ENCODE assay signal across 27 cellular contexts in genomic region chr1:1243261-1243660, GRCh38. TPM values are rescaled to one million over a fixed set of nuclear protein-coding genes. Genes with fewer than 3 reads are reported as not detected.
"Had no signal": no experiment of that assay in that cellular context is flagged by ENCODE, and none has a peak within 500 bp of the region (broad histone marks: within the 10 kb centered on the region; RNA-seq: fewer than 3 reads in every experiment).

No MANE protein-coding gene starts in this region.

- H3K4me3 ChIP-seq: mucosa of descending colon, neural progenitor cell, ovary, skin epidermis, spleen, suprapubic skin, upper lobe of right lung, uterus had no signal

- H3K9ac ChIP-seq: neural progenitor cell had no signal

- ATAC-seq: esophagus mucosa; gastrocnemius medialis; left lobe of liver; right cardiac atrium; stimulated activated memory B cell treated with anti-CD40 and anti-IgM and Interleukin-4, amounts not matched to agents 10 μg/mL and 1 μg/mL and 100 μg/mL, for 72 hours; upper lobe of right lung had no signal

- H3K4me1 ChIP-seq: gastrocnemius medialis, psoas muscle, upper lobe of right lung had no signal

- H3K4me2 ChIP-seq: neural progenitor cell had no signal

- H3K27ac ChIP-seq: epithelial cell of prostate, gastrocnemius medialis, neural progenitor cell, ovary, psoas muscle, skin epidermis, spleen, suprapubic skin, upper lobe of right lung, uterus had no signal

- H3K9me3 ChIP-seq: gastrocnemius medialis, mucosa of descending colon, ovary, psoas muscle, spleen, suprapubic skin, transverse colon, upper lobe of right lung, uterus had no signal

- DNase-seq: effector CD8-positive, alpha-beta T cell; endodermal cell; foreskin fibroblast; gastrocnemius medialis; head of caudate nucleus; kidney; mesenchymal stem cell; mucosa of descending colon; naive B cell; nucleus accumbens; ovary; posterior cingulate gyrus; psoas muscle; right cardiac atrium; spleen; stimulated activated CD4-positive, alpha-beta T cell treated with anti-CD3 and anti-CD28 coated beads, Interleukin-4, amount 100 ng/mL, for 4 hours; transverse colon; upper lobe of right lung; uterus had no signal

- H2AFZ ChIP-seq: neural progenitor cell had no signal

- H3K36me3 ChIP-seq: gastrocnemius medialis, neural progenitor cell, ovary, spleen, suprapubic skin, transverse colon, upper lobe of right lung, uterus had no signal

RNA-seq across cellular contexts. Expression of gene TNFRSF4, which starts 29.3 kb away (rescaled TPM):
- total RNA-seq: renal cortical epithelial cell had no signal
